15 cellular contexts compared by ENCODE assay signal in genomic region chr3:177286034-177286433, GRCh38.
DNase-seq lines count a peak whose midpoint lies in the region; ATAC-seq lines count a peak whose summit lies in the region.
"Had no signal": no experiment of that assay in that cellular context is flagged by ENCODE, and none has a peak within 500 bp of the region (broad histone marks: within the 10 kb centered on the region; RNA-seq: fewer than 3 reads in every experiment).

No MANE protein-coding gene starts in this region.

- H3K4me1 ChIP-seq in HUES48 (ENCODE audit: control insufficient read depth, insufficient read depth, low read length) = peaks cover 18% of the 10 kb centered on the region

- ATAC-seq in HG02642 (IDR thresholded peaks at IDR 0.05; ENCODE audit: poor library complexity, unreplicated experiment) (no peak), GM18867 (IDR thresholded peaks at IDR 0.05; ENCODE audit: unreplicated experiment) (no peak), HG03196 (IDR thresholded peaks at IDR 0.05; ENCODE audit: unreplicated experiment) (no peak)
- ATAC-seq: upper lobe of right lung had no signal

- H3K36me3 ChIP-seq in HUES48 (ENCODE audit: control insufficient read depth, insufficient read depth, low read length) = no peaks in the 10 kb centered on the region
- H3K36me3 ChIP-seq: upper lobe of right lung had no signal

- DNase-seq in COLO668 (lab: John Stamatoyannopoulos, UW; ENCODE audit: unreplicated experiment) (peak; percentile 43), SW480 (ENCODE audit: low spot score) (peak; percentile 95), left kidney (ENCODE audit: low read depth, low spot score) (peak; percentile 49), iPS-NIHi11 (ENCODE audit: low spot score) (no peak)
- DNase-seq: activated CD8-positive, alpha-beta memory T cell treated with anti-CD3 and anti-CD28 coated beads, Interleukin-2, amount 50 U/mL, for 4 hours; AML-193; caudate nucleus; endodermal cell; naive B cell; NCI-H1694; upper lobe of right lung had no signal

- H3K27ac ChIP-seq in HUES48 (ENCODE audit: low read depth, low read length) = peak overlapping the region; percentile 11
- H3K27ac ChIP-seq: upper lobe of right lung had no signal

- no peaks in the 10 kb centered on the region for H3K9me3 ChIP-seq in HUES48 (ENCODE audit: control insufficient read depth, insufficient read depth, low read length)
- H3K9me3 ChIP-seq: upper lobe of right lung had no signal

- H3K27me3 ChIP-seq in HUES48 (ENCODE audit: control insufficient read depth, insufficient read depth, low read length) = no peaks in the 10 kb centered on the region
- H3K27me3 ChIP-seq: upper lobe of right lung had no signal

- H3K4me3 ChIP-seq in HUES48 (ENCODE audit: low read depth, low read length) = no peak overlapping the region
- H3K4me3 ChIP-seq: upper lobe of right lung had no signal

- H3K9ac ChIP-seq in HUES48 (ENCODE audit: low read depth, low read length) = no peak overlapping the region
